ENCODE assay signal across 8 cellular contexts in the genomic region with DNA sequence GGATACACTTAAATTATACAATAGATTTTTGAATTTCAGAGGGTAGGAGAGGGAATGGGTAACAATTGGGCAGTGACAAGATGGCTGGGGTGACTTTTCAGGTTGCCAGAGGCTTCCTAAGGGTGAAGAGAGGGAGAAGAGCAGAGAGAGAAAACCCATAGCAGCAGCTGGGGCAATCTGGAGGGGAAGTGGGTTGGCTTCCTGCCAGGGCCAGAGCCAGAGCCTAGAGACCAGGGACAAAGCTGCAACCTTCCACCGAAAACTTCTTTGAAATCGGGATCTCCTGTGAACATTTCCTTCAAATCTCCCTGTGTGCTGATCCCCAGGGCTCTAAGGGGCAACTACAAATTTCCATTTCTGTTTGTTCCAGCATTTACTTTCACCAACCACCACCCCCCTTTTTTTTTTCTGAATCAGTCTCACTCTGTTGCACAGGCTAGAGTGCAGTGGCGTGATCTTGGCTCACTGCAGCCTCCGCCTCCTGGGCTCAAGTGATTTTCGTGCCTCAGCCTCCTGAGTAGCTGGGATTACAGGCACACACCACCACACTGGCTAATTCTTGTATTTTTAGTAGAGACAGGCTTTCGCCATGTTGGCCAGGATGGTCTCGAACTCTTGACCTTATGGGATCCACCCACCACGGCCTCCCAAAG. TPM values are rescaled to one million over a fixed set of nuclear protein-coding genes. Genes with fewer than 3 reads are reported as not detected.
DNase-seq lines count a peak whose midpoint lies in the region; ATAC-seq and TF ChIP-seq lines count a peak whose summit lies in the region.

No MANE protein-coding gene starts in this region.

- TF ChIP-seq CTCF in breast epithelium (IDR thresholded peaks at IDR 0.05) = no peak

- no peaks in the 10 kb centered on the region for H3K27me3 ChIP-seq in breast epithelium

- TF ChIP-seq POLR2A in breast epithelium (IDR thresholded peaks at IDR 0.05) = no peak

- no peak overlapping the region for H3K4me3 ChIP-seq in breast epithelium

- no peak overlapping the region for H3K4me3 Mint-ChIP-seq in activated T-cell treated with anti-CD3 and anti-CD28 coated beads, Interleukin-2, amount 50 U/mL, for 4 hours

- no peaks in the 10 kb centered on the region for H3K27me3 Mint-ChIP-seq in activated T-cell treated with anti-CD3 and anti-CD28 coated beads, Interleukin-2, amount 50 U/mL, for 4 hours (ENCODE audit: low read depth)

- peaks cover 0 to 5% of the 10 kb centered on the region in 2 donors for H3K4me1 ChIP-seq in breast epithelium

- no peaks in the 10 kb centered on the region for H3K9me3 Mint-ChIP-seq in activated T-cell treated with anti-CD3 and anti-CD28 coated beads, Interleukin-2, amount 50 U/mL, for 4 hours

- intact Hi-C loops in breast epithelium (cut with DNase I; ENCODE audit: low total_unique reads) = no loop called here

- peak overlapping the region in 1 of 2 donors; percentile 40 for H3K27ac ChIP-seq in breast epithelium

- ATAC-seq in activated T-cell treated with anti-CD3 and anti-CD28 coated beads, Interleukin-2, amount 50 U/mL, for 4 hours = no peak
- ATAC-seq in HG02852 (IDR thresholded peaks at IDR 0.05; ENCODE audit: unreplicated experiment) = no peak
- ATAC-seq in GM21723 (IDR thresholded peaks at IDR 0.05; ENCODE audit: unreplicated experiment) = no peak
- no peak for ATAC-seq in GM19397 (IDR thresholded peaks at IDR 0.05; ENCODE audit: unreplicated experiment)

- no peaks in the 10 kb centered on the region for H3K9me3 ChIP-seq in breast epithelium

- DNase-seq in DMS 273 (lab: John Stamatoyannopoulos, UW; ENCODE audit: unreplicated experiment) (peak; percentile 84), NCI-H2196 treated with DMSO at 0.1 percent for 48 hours (lab: John Stamatoyannopoulos, UW; ENCODE audit: unreplicated experiment) (peak; percentile 8), lung microvascular endothelial cell (ENCODE audit: low read depth in 2 of 2) (peak; percentile 47 to 63), breast epithelium (ENCODE audit: low spot score in 2 of 2) (no peak)
- DNase-seq in activated T-cell treated with anti-CD3 and anti-CD28 coated beads, Interleukin-2, amount 50 U/mL, for 4 hours = peak; percentile 32

- no peaks in the 10 kb centered on the region for H3K36me3 Mint-ChIP-seq in activated T-cell treated with anti-CD3 and anti-CD28 coated beads, Interleukin-2, amount 50 U/mL, for 4 hours (ENCODE audit: insufficient read depth)

- peaks cover 54% of the 10 kb centered on the region for H3K4me1 Mint-ChIP-seq in activated T-cell treated with anti-CD3 and anti-CD28 coated beads, Interleukin-2, amount 50 U/mL, for 4 hours (ENCODE audit: low read depth)

- H3K36me3 ChIP-seq in breast epithelium = no peaks in the 10 kb centered on the region

RNA-seq across cellular contexts. Expression of gene EMILIN1, which starts 3.1 kb away (rescaled TPM):
- total RNA-seq in activated T-cell treated with anti-CD3 and anti-CD28 coated beads, Interleukin-2, amount 50 U/mL, for 4 hours = 1 to 10 TPM in 2 of 3 donors, under 1 TPM in 1; 0.76 to 1.4 (median 1.3) TPM
- total RNA-seq in lung microvascular endothelial cell (23.3 and 42.3 TPM in 2 replicates), breast epithelium (10 to 100 TPM; 25.6 to 94.7 (median 26.9) TPM)

RNA-seq across cellular contexts. Expression of gene OST4, which starts 3.9 kb away (rescaled TPM):
- total RNA-seq in activated T-cell treated with anti-CD3 and anti-CD28 coated beads, Interleukin-2, amount 50 U/mL, for 4 hours = 100 to 1,000 TPM; 225 to 244 (median 229) TPM
- total RNA-seq in lung microvascular endothelial cell (477 and 564 TPM in 2 replicates), breast epithelium (100 to 1,000 TPM; 271 to 309 (median 281) TPM)

RNA-seq across cellular contexts. Expression of gene KHK, which starts 11.2 kb away (rescaled TPM):
- 10 to 100 TPM in 1 of 3 donors, 1 to 10 TPM in 2; 5.2 to 10.7 (median 5.5) TPM for total RNA-seq in activated T-cell treated with anti-CD3 and anti-CD28 coated beads, Interleukin-2, amount 50 U/mL, for 4 hours
- 2.2 and 3.4 TPM in 2 replicates for total RNA-seq in lung microvascular endothelial cell
- total RNA-seq in breast epithelium = 1 to 10 TPM; 2.2 to 4.1 (median 3.6) TPM

RNA-seq across cellular contexts. Expression of gene AGBL5, which starts 23.9 kb away (rescaled TPM):
- 10 to 100 TPM in 1 of 3 donors, 1 to 10 TPM in 2; 6.5 to 11.2 (median 9.2) TPM for total RNA-seq in activated T-cell treated with anti-CD3 and anti-CD28 coated beads, Interleukin-2, amount 50 U/mL, for 4 hours
- 13.7 and 13.9 TPM in 2 replicates for total RNA-seq in lung microvascular endothelial cell
- total RNA-seq in breast epithelium = 10 to 100 TPM; 12.5 to 21.5 (median 16.1) TPM

RNA-seq across cellular contexts. Expression of gene TMEM214, which starts 42.6 kb away (rescaled TPM):
- total RNA-seq in activated T-cell treated with anti-CD3 and anti-CD28 coated beads, Interleukin-2, amount 50 U/mL, for 4 hours = 10 to 100 TPM; 59.0 to 71.3 (median 60.4) TPM
- total RNA-seq in lung microvascular endothelial cell (14.2 and 19.4 TPM in 2 replicates), breast epithelium (10 to 100 TPM; 41.1 to 56.0 (median 47.3) TPM)

Comparison
In these comparisons a context has a peak if more than half of its experiments do, and no peak if none do; other contexts are left out.
1. DNase-seq: peak in DMS 273 (single experiment), NCI-H2196 treated with DMSO at 0.1 percent for 48 hours (single experiment), activated T-cell treated with anti-CD3 and anti-CD28 coated beads, Interleukin-2, amount 50 U/mL, for 4 hours (single experiment) and lung microvascular endothelial cell (2 of 2); none in breast epithelium (0 of 2).
2. RNA of gene EMILIN1, which starts 3.1 kb away (total RNA-seq): 23.3 to 42.3 TPM in lung microvascular endothelial cell and 25.6 to 94.7 TPM in breast epithelium; 0.76 to 1.4 TPM in activated T-cell treated with anti-CD3 and anti-CD28 coated beads, Interleukin-2, amount 50 U/mL, for 4 hours; every median in the first group is over 10 times any median in the second.